In the genomic region with DNA sequence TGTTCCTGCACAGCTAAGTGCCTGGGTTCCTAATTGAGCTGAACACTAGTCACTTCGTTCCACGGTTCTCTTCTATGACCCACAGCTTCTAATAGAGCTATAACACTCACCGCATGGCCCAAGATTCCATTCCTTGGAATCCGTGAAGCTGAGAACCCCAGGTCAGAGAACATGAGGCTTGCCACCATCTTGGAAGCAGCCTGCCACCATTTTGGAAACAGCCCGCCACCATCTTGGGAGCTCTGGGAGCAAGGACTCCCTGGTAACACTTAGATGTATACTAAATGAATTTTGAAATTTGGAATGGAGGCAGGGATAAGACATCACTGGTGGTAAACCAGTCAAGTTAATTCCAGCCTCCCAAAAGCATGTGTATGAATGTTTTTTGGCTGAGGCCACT, we compare ENCODE assay signal across 28 cellular contexts.
"Had no signal": no experiment of that assay in that cellular context is flagged by ENCODE, and none has a peak within 500 bp of the region (broad histone marks: within the 10 kb centered on the region; RNA-seq: fewer than 3 reads in every experiment).

No MANE protein-coding gene starts in this region.

- H3K27ac ChIP-seq: lower lobe of right lung, neural progenitor cell, ovary, right atrium auricular region, right lobe of liver, stomach, testis, thyroid gland, transverse colon, upper lobe of left lung, vagina had no signal

- H3K9ac ChIP-seq: neural progenitor cell had no signal

- H3K4me1 ChIP-seq: lower lobe of right lung, neural progenitor cell, right atrium auricular region, right lobe of liver, stomach, testis, transverse colon, upper lobe of left lung, vagina had no signal

- H3K4me3 Mint-ChIP-seq: natural killer cell treated with Interleukin-12 subunit alpha and Interleukin-12 subunit beta and Interleukin-15 and Interleukin-18, amount 100 ng/mL, for 72 hours; neural progenitor cell; stimulated activated naive B cell treated with anti-CD40 and anti-IgM and Interleukin-4, amounts not matched to agents 10 μg/mL and 1 μg/mL and 100 μg/mL, for 72 hours had no signal

- ATAC-seq: left cardiac atrium; left lobe of liver; lower lobe of right lung; mucosa of descending colon; naive thymus-derived CD4-positive, alpha-beta T cell; natural killer cell treated with Interleukin-12 subunit alpha and Interleukin-12 subunit beta and Interleukin-15 and Interleukin-18, amount 100 ng/mL, for 72 hours; right lobe of liver; stimulated activated naive B cell treated with anti-CD40 and anti-IgM and Interleukin-4, amounts not matched to agents 10 μg/mL and 1 μg/mL and 100 μg/mL, for 72 hours; stimulated activated naive CD8-positive, alpha-beta T cell treated with anti-CD3 and anti-CD28 coated beads, Interleukin-15, Interleukin-2, amounts not matched to agents 100 U/mL and 50 U/mL, for 24 hours had no signal

- H3K4me2 ChIP-seq: neural progenitor cell, smooth muscle cell had no signal

- H3K36me3 Mint-ChIP-seq: neural progenitor cell; stimulated activated naive B cell treated with anti-CD40 and anti-IgM and Interleukin-4, amounts not matched to agents 10 μg/mL and 1 μg/mL and 100 μg/mL, for 72 hours had no signal

- H3K9me3 ChIP-seq: lower lobe of right lung, mucosa of descending colon, ovary, right atrium auricular region, right lobe of liver, testis, thyroid gland, transverse colon, upper lobe of left lung, vagina had no signal

- H3K4me3 ChIP-seq: lower lobe of right lung, mucosa of descending colon, neural progenitor cell, ovary, right atrium auricular region, right lobe of liver, smooth muscle cell, stomach, testis, thyroid gland, transverse colon, upper lobe of left lung, vagina had no signal

- H3K27me3 Mint-ChIP-seq: natural killer cell treated with Interleukin-12 subunit alpha and Interleukin-12 subunit beta and Interleukin-15 and Interleukin-18, amount 100 ng/mL, for 72 hours; progenitor cell of endocrine pancreas; stimulated activated naive B cell treated with anti-CD40 and anti-IgM and Interleukin-4, amounts not matched to agents 10 μg/mL and 1 μg/mL and 100 μg/mL, for 72 hours had no signal

- FAIRE-seq: keratinocyte had no signal

- H2AFZ ChIP-seq: neural progenitor cell had no signal

- H3K4me1 Mint-ChIP-seq: stimulated activated naive B cell treated with anti-CD40 and anti-IgM and Interleukin-4, amounts not matched to agents 10 μg/mL and 1 μg/mL and 100 μg/mL, for 72 hours had no signal

- H3K9me3 Mint-ChIP-seq: natural killer cell treated with Interleukin-12 subunit alpha and Interleukin-12 subunit beta and Interleukin-15 and Interleukin-18, amount 100 ng/mL, for 72 hours; neural progenitor cell; stimulated activated naive B cell treated with anti-CD40 and anti-IgM and Interleukin-4, amounts not matched to agents 10 μg/mL and 1 μg/mL and 100 μg/mL, for 72 hours had no signal

- DNase-seq: hippocampal formation; kidney glomerular epithelial cell; left cardiac atrium; lower lobe of right lung; midbrain; mucosa of descending colon; naive thymus-derived CD4-positive, alpha-beta T cell; ovary; right lobe of liver; stimulated activated CD4-positive, alpha-beta T cell treated with anti-CD3 and anti-CD28 coated beads, Interleukin-1b, Interleukin-23, amount 100 ng/mL, for 48 hours; stimulated activated CD4-positive, alpha-beta T cell treated with anti-CD3 and anti-CD28 coated beads, Interleukin-2, amount 100 ng/mL, for 48 hours; stimulated activated CD4-positive, alpha-beta T cell treated with anti-CD3 and anti-CD28 coated beads, Interleukin-4, amount 100 ng/mL, for 4 hours; stimulated activated CD8-positive, alpha-beta memory T cell treated with anti-CD3 and anti-CD28 coated beads, Interleukin-4, amount 100 ng/mL, for 48 hours; stimulated activated naive B cell treated with anti-CD40 and anti-IgM and Interleukin-4, amounts not matched to agents 10 μg/mL and 1 μg/mL and 100 μg/mL, for 72 hours; stimulated activated naive CD8-positive, alpha-beta T cell treated with anti-CD3 and anti-CD28 coated beads, Interleukin-15, Interleukin-2, amounts not matched to agents 100 U/mL and 50 U/mL, for 24 hours; stomach; testis; thyroid gland; transverse colon; upper lobe of left lung had no signal

- H3K27ac Mint-ChIP-seq: naive thymus-derived CD4-positive, alpha-beta T cell; neural progenitor cell; progenitor cell of endocrine pancreas; stimulated activated naive B cell treated with anti-CD40 and anti-IgM and Interleukin-4, amounts not matched to agents 10 μg/mL and 1 μg/mL and 100 μg/mL, for 72 hours had no signal

- H3K27me3 ChIP-seq: neural progenitor cell, ovary, right atrium auricular region, right lobe of liver, stomach, testis, thyroid gland, transverse colon, upper lobe of left lung, vagina had no signal

- H3K36me3 ChIP-seq: lower lobe of right lung, neural progenitor cell, ovary, right atrium auricular region, right lobe of liver, stomach, thyroid gland, transverse colon, upper lobe of left lung, vagina had no signal
